Comparison of ENCODE assay signal across 8 cellular contexts in the genomic region with DNA sequence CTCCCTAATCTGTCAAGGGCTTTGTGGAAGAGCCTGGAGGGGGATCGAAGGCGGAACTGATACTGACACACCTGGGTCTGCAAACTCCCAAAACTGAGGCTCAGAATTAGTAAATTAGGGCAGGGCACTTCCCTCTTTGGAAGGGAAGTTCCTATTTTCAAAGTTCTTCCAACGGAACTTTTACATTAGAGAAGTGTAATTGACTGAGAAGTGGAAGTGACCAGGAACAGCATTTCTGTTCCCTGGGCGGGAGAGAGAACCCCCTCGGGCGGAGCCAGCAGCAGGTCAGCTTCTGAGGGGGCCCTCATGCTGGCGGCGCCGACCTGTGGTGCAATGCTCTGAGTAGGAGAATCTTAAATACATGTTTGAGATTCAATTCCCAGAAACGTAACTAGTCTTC. TPM values are rescaled to one million over a fixed set of nuclear protein-coding genes. Genes with fewer than 3 reads are reported as not detected.
A peak's percentile ranks its signal among the peaks of the same experiment; 100 is the strongest.
DNase-seq lines count a peak whose midpoint lies in the region; ATAC-seq and TF ChIP-seq lines count a peak whose summit lies in the region.

No MANE protein-coding gene starts in this region.

- peaks cover 23% of the 10 kb centered on the region for H3K4me1 ChIP-seq in CD8-positive, alpha-beta T cell (ENCODE audit: insufficient read depth, low read length)

- no peaks in the 10 kb centered on the region for H3K27me3 ChIP-seq in CD8-positive, alpha-beta T cell (ENCODE audit: insufficient read depth, low read length)
- no peaks in the 10 kb centered on the region for H3K27me3 ChIP-seq in MG63

- peak overlapping the region; percentile 26 for H3K4me3 Mint-ChIP-seq in CD8-positive, alpha-beta T cell
- H3K4me3 Mint-ChIP-seq in central memory CD8-positive, alpha-beta T cell, result peak overlapping the region; percentile 97
- peak overlapping the region; percentile 84 for H3K4me3 Mint-ChIP-seq in neural crest cell

- H3K27ac ChIP-seq in CD8-positive, alpha-beta T cell (ENCODE audit: low read depth, low read length), result no peak overlapping the region

- no peaks in the 10 kb centered on the region for H3K36me3 ChIP-seq in CD8-positive, alpha-beta T cell (ENCODE audit: insufficient read depth, low read length)
- no peaks in the 10 kb centered on the region for H3K36me3 ChIP-seq in MG63

- CTCF ChIA-PET in CD8-positive, alpha-beta T cell (lab: Charles Lee), result interaction anchor here (1.0 to 8.3 kb wide), 24 partner anchors 9 to 138 kb away, joined by 3 to 72 read pairs (median 6); partner anchors contain the start of genes NLRX1 and VPS11

- no peaks in the 10 kb centered on the region for H3K9me3 ChIP-seq in CD8-positive, alpha-beta T cell (ENCODE audit: low read length)
- no peaks in the 10 kb centered on the region for H3K9me3 ChIP-seq in MG63

- no peak for ATAC-seq in CD8-positive, alpha-beta T cell
- ATAC-seq in central memory CD8-positive, alpha-beta T cell (replicated peaks; ENCODE audit: extremely low read depth, poor library complexity, severe bottlenecking), result no peak
- ATAC-seq in GM21786 (IDR thresholded peaks at IDR 0.05; ENCODE audit: unreplicated experiment), result no peak
- no peak for ATAC-seq in HG02571 (IDR thresholded peaks at IDR 0.05; ENCODE audit: unreplicated experiment)
- ATAC-seq in omental fat pad (ENCODE audit: low FRiP score), result no peak

- H3K4me3 ChIP-seq in CD8-positive, alpha-beta T cell (ENCODE audit: low read depth, low read length), result no peak overlapping the region
- peak overlapping the region; percentile 99; the same call in 1 of the 2 replicates for H3K4me3 ChIP-seq in MG63

- TF ChIP-seq CTCF in CD8-positive, alpha-beta T cell (IDR thresholded peaks at IDR 0.05), result no peak
- TF ChIP-seq CTCF in neural crest cell (conservative IDR thresholded peaks at IDR 0.05) (no peak), omental fat pad (IDR thresholded peaks at IDR 0.05) (no peak)

- H3K27ac Mint-ChIP-seq in CD8-positive, alpha-beta T cell, result no peak overlapping the region
- H3K27ac Mint-ChIP-seq in central memory CD8-positive, alpha-beta T cell (ENCODE audit: low read depth), result no peak overlapping the region
- H3K27ac Mint-ChIP-seq in neural crest cell (ENCODE audit: unreplicated experiment), result no peak overlapping the region

- H3K36me3 Mint-ChIP-seq in CD8-positive, alpha-beta T cell, result peaks cover 7% of the 10 kb centered on the region
- H3K36me3 Mint-ChIP-seq in central memory CD8-positive, alpha-beta T cell (ENCODE audit: insufficient read depth), result no peaks in the 10 kb centered on the region
- no peaks in the 10 kb centered on the region for H3K36me3 Mint-ChIP-seq in neural crest cell (ENCODE audit: low read depth)

- POLR2A ChIA-PET in CD8-positive, alpha-beta T cell (lab: Charles Lee), result interaction anchor here (0.9 to 2.4 kb wide), 9 partner anchors 77 to 138 kb away, joined by 3 to 13 read pairs (median 6); partner anchors contain the start of genes C2CD2L, DPAGT1 and VPS11

- intact Hi-C loops in CD8-positive, alpha-beta T cell (cut with DNase I, micrococcal nuclease), result loop anchor here (1.0 to 10.0 kb wide), 6 partner anchors 8 to 270 kb away; partner anchors contain the start of genes NLRX1 (in 1 of the 2) and USP2 (in 1 of the 2)

- DNase-seq in CD8-positive, alpha-beta T cell, result no peak
- DNase-seq in MG63 (no peak), neural crest cell (ENCODE audit: low read depth, low spot score) (no peak), AG20443 (ENCODE audit: low spot score) (no peak), omental fat pad (ENCODE audit: low spot score) (no peak)
- no peak for DNase-seq in central memory CD8-positive, alpha-beta T cell (ENCODE audit: low spot score in 2 of 2)

- peaks cover 40% of the 10 kb centered on the region for H3K4me1 Mint-ChIP-seq in CD8-positive, alpha-beta T cell (ENCODE audit: low read depth)
- peaks cover 32% of the 10 kb centered on the region for H3K4me1 Mint-ChIP-seq in central memory CD8-positive, alpha-beta T cell
- peaks cover 37% of the 10 kb centered on the region for H3K4me1 Mint-ChIP-seq in neural crest cell

- no peaks in the 10 kb centered on the region for H3K9me3 Mint-ChIP-seq in CD8-positive, alpha-beta T cell
- no peaks in the 10 kb centered on the region for H3K9me3 Mint-ChIP-seq in central memory CD8-positive, alpha-beta T cell
- H3K9me3 Mint-ChIP-seq in neural crest cell, result no peaks in the 10 kb centered on the region

- H3K27me3 Mint-ChIP-seq in CD8-positive, alpha-beta T cell (ENCODE audit: low read depth), result no peaks in the 10 kb centered on the region
- no peaks in the 10 kb centered on the region for H3K27me3 Mint-ChIP-seq in central memory CD8-positive, alpha-beta T cell
- no peaks in the 10 kb centered on the region for H3K27me3 Mint-ChIP-seq in neural crest cell (ENCODE audit: low read depth)

RNA-seq across cellular contexts. Expression of gene CBL, which starts 1.1 kb away (rescaled TPM):
- total RNA-seq in CD8-positive, alpha-beta T cell, result 10 to 100 TPM; 13.5 to 13.8 TPM
- total RNA-seq in MG63 (2014; rRNA removed; shearing (Covaris generic); ENCODE audit: low replicate concordance), result 5.7 and 6.2 TPM in 2 replicates
- total RNA-seq in neural crest cell (43.5 and 44.1 TPM in 2 replicates), omental fat pad (10 to 100 TPM; 12.9 to 26.6 (median 20.9) TPM)

RNA-seq across cellular contexts. Expression of gene NHERF4, which starts 19.8 kb away (rescaled TPM):
- total RNA-seq in CD8-positive, alpha-beta T cell, result under 1 TPM; 0.22 to 0.50 TPM
- total RNA-seq in MG63 (2014; rRNA removed; shearing (Covaris generic); ENCODE audit: low replicate concordance), result not detected in 2 replicates
- total RNA-seq in neural crest cell (0.14 and 0.42 TPM in 2 replicates), omental fat pad (10 to 100 TPM in 1 of 4 donors, 1 to 10 TPM in 2, not detected in 1; 1.3 to 11.7 (median 1.4) TPM)

RNA-seq across cellular contexts. Expression of gene NLRX1, which starts 36.6 kb away (rescaled TPM):
- total RNA-seq in CD8-positive, alpha-beta T cell, result 1 to 10 TPM; 5.1 TPM
- 12.9 and 16.8 TPM in 2 replicates for total RNA-seq in MG63 (2014; rRNA removed; shearing (Covaris generic); ENCODE audit: low replicate concordance)
- total RNA-seq in neural crest cell (9.1 and 9.3 TPM in 2 replicates), omental fat pad (10 to 100 TPM in 3 of 4 donors, 1 to 10 TPM in 1; 7.9 to 26.0 (median 14.7) TPM)

RNA-seq across cellular contexts. Expression of gene ABCG4, which starts 56.2 kb away (rescaled TPM):
- not detected for total RNA-seq in CD8-positive, alpha-beta T cell
- total RNA-seq in MG63 (2014; rRNA removed; shearing (Covaris generic); ENCODE audit: low replicate concordance), result not detected in 2 replicates
- total RNA-seq in neural crest cell (3.1 and 3.3 TPM in 2 replicates), omental fat pad (under 1 TPM in 2 of 4 donors, not detected in 2; 0.09 to 0.32 TPM)

Comparison
In these comparisons a context has a peak if more than half of its experiments do, and no peak if none do; other contexts are left out.
1. H3K4me3 Mint-ChIP-seq: peak in every context shown above with its lines; median percentile 97 in central memory CD8-positive, alpha-beta T cell; 84 in neural crest cell; 26 in CD8-positive, alpha-beta T cell.